ENCODE assay signal across 24 cellular contexts in the genomic region with DNA sequence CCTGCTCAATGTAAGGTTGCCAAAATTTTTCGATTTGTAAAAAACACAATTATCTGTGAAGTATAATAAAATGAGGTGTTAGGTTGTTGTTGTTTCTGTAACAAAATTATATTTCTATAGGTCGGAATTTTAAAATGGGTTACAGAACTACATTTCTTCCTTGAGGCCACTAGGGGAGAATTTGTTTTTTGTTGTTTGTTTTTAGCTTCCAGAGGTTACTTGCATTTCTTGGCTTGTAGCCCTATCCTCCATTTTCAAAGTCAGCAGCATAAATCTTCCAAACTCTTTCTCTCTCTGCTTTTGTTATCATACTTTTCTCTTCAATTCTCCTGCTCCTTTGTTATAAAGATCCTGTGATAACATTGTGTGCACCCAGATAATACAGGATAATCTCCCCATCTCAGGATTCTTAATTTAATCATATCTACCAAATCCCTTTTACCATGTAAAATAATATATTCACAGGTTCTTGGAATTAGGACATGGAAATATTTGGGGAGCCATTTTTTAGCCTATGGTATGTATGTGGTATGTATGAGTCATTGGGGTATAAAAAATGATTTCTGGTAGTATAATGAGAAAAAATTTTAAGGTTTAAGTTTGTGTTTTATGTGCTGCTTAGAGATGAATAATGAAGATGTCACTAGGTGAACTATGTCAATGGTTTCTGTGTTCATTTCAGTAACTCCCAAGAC. TPM values are rescaled to one million over a fixed set of nuclear protein-coding genes. Genes with fewer than 3 reads are reported as not detected.
DNase-seq lines count a peak whose midpoint lies in the region; ATAC-seq and TF ChIP-seq lines count a peak whose summit lies in the region.
"Had no signal": no experiment of that assay in that cellular context is flagged by ENCODE, and none has a peak within 500 bp of the region (broad histone marks: within the 10 kb centered on the region; RNA-seq: fewer than 3 reads in every experiment).

No MANE protein-coding gene starts in this region.

- H3K27ac Mint-ChIP-seq in T-helper 1 cell treated with Interleukin-12 subunit alpha and Interleukin-12 subunit beta and Interleukin-4 antibody, amounts not matched to agents 30 μg/mL and 1 μg/mL, for 36 hours, result peak overlapping the region; percentile 6
- H3K27ac Mint-ChIP-seq in endodermal cell, result no peak overlapping the region
- no peak overlapping the region for H3K27ac Mint-ChIP-seq in stimulated activated effector memory CD8-positive, alpha-beta T cell treated with anti-CD3 and anti-CD28 coated beads, Interleukin-12 subunit alpha, Interleukin-12 subunit beta, amount 100 ng/mL, for 72 hours
- H3K27ac Mint-ChIP-seq: activated CD4-positive, alpha-beta memory T cell treated with anti-CD3 and anti-CD28 coated beads for 36 hours; nephron had no signal

- H3K9me3 ChIP-seq in endodermal cell (ENCODE audit: control insufficient read depth, low read length), result peaks cover 31% of the 10 kb centered on the region
- H3K9me3 ChIP-seq: adrenal gland, breast epithelium, left ventricle myocardium inferior, pancreas, right atrium auricular region, SJSA1, transverse colon had no signal

- H3K27me3 ChIP-seq in endodermal cell (ENCODE audit: control insufficient read depth, insufficient read depth, low read length, poor library complexity, severe bottlenecking), result no peaks in the 10 kb centered on the region
- H3K27me3 ChIP-seq: adrenal gland, breast epithelium, pancreas, right atrium auricular region, transverse colon had no signal

- TF ChIP-seq CTCF in endodermal cell (conservative IDR thresholded peaks at IDR 0.05), result peak; percentile 34

- no peak overlapping the region for H3K27ac ChIP-seq in endodermal cell (ENCODE audit: low read depth, low read length)
- H3K27ac ChIP-seq: adrenal gland, breast epithelium, left ventricle myocardium inferior, pancreas, right atrium auricular region, SJSA1, transverse colon had no signal

- H3K36me3 ChIP-seq in endodermal cell (ENCODE audit: control insufficient read depth, insufficient read depth, low read length), result no peaks in the 10 kb centered on the region
- H3K36me3 ChIP-seq: adrenal gland, breast epithelium, left ventricle myocardium inferior, pancreas, right atrium auricular region, SJSA1, transverse colon, WERI-Rb-1 had no signal

- no peaks in the 10 kb centered on the region for H3K36me3 Mint-ChIP-seq in T-helper 1 cell treated with Interleukin-12 subunit alpha and Interleukin-12 subunit beta and Interleukin-4 antibody, amounts not matched to agents 30 μg/mL and 1 μg/mL, for 36 hours (ENCODE audit: low read depth)
- no peaks in the 10 kb centered on the region for H3K36me3 Mint-ChIP-seq in endodermal cell (ENCODE audit: low read depth)
- H3K36me3 Mint-ChIP-seq in stimulated activated effector memory CD8-positive, alpha-beta T cell treated with anti-CD3 and anti-CD28 coated beads, Interleukin-12 subunit alpha, Interleukin-12 subunit beta, amount 100 ng/mL, for 72 hours, result no peaks in the 10 kb centered on the region
- H3K36me3 Mint-ChIP-seq: activated CD4-positive, alpha-beta memory T cell treated with anti-CD3 and anti-CD28 coated beads for 36 hours had no signal

- no peaks in the 10 kb centered on the region for H3K9me3 Mint-ChIP-seq in T-helper 1 cell treated with Interleukin-12 subunit alpha and Interleukin-12 subunit beta and Interleukin-4 antibody, amounts not matched to agents 30 μg/mL and 1 μg/mL, for 36 hours
- H3K9me3 Mint-ChIP-seq in endodermal cell, result peaks cover 16% of the 10 kb centered on the region
- H3K9me3 Mint-ChIP-seq in stimulated activated effector memory CD8-positive, alpha-beta T cell treated with anti-CD3 and anti-CD28 coated beads, Interleukin-12 subunit alpha, Interleukin-12 subunit beta, amount 100 ng/mL, for 72 hours, result no peaks in the 10 kb centered on the region
- H3K9me3 Mint-ChIP-seq: activated CD4-positive, alpha-beta memory T cell treated with anti-CD3 and anti-CD28 coated beads for 36 hours had no signal

- DNase-seq in T-helper 1 cell (no peak), NCI-H82 treated with DMSO at 0.1 percent for 48 hours (lab: John Stamatoyannopoulos, UW; ENCODE audit: unreplicated experiment) (peak; percentile 65), endodermal cell (no peak), activated gamma-delta T cell (lab: John Stamatoyannopoulos, UW) (no peak), medulla oblongata (ENCODE audit: extremely low spot score) (no peak)
- no peak for DNase-seq in stimulated activated effector memory CD8-positive, alpha-beta T cell treated with anti-CD3 and anti-CD28 coated beads, Interleukin-12 subunit alpha, Interleukin-12 subunit beta, amount 100 ng/mL, for 72 hours (ENCODE audit: low spot score in 2 of 2)
- DNase-seq: 8988T; activated CD4-positive, alpha-beta memory T cell treated with anti-CD3 and anti-CD28 coated beads for 36 hours; adrenal gland; C1 segment of cervical spinal cord; cortex of kidney; left ventricle myocardium inferior; NCI-H2081 treated with DMSO at 0.1 percent for 48 hours; NCI-H446 treated with DMSO at 0.1 percent for 48 hours; pancreas; stimulated activated CD4-positive, alpha-beta T cell treated with anti-CD3 and anti-CD28 coated beads, Interleukin-4, amount 100 ng/mL, for 4 hours; transverse colon; WERI-Rb-1 had no signal

- peak overlapping the region; percentile 54 for H3K4me3 ChIP-seq in endodermal cell (ENCODE audit: low read length)
- H3K4me3 ChIP-seq: adrenal gland, breast epithelium, left ventricle myocardium inferior, pancreas, right atrium auricular region, SJSA1, transverse colon had no signal

- 88 to 100% methylated on average over 2 of the region's 2 CpGs for WGBS in endodermal cell (ENCODE audit: insufficient coverage in 1 of 2, insufficient read length in 1 of 2), 2 experiments

- H3K4me3 Mint-ChIP-seq in T-helper 1 cell treated with Interleukin-12 subunit alpha and Interleukin-12 subunit beta and Interleukin-4 antibody, amounts not matched to agents 30 μg/mL and 1 μg/mL, for 36 hours, result no peak overlapping the region
- no peak overlapping the region for H3K4me3 Mint-ChIP-seq in endodermal cell
- no peak overlapping the region for H3K4me3 Mint-ChIP-seq in stimulated activated effector memory CD8-positive, alpha-beta T cell treated with anti-CD3 and anti-CD28 coated beads, Interleukin-12 subunit alpha, Interleukin-12 subunit beta, amount 100 ng/mL, for 72 hours
- H3K4me3 Mint-ChIP-seq: activated CD4-positive, alpha-beta memory T cell treated with anti-CD3 and anti-CD28 coated beads for 36 hours; nephron had no signal

- H3K4me1 ChIP-seq in endodermal cell (ENCODE audit: control insufficient read depth, insufficient read depth, low read length), result no peaks in the 10 kb centered on the region
- H3K4me1 ChIP-seq: adrenal gland, breast epithelium, left ventricle myocardium inferior, pancreas, right atrium auricular region, SJSA1 had no signal

- ATAC-seq in stimulated activated effector memory CD8-positive, alpha-beta T cell treated with anti-CD3 and anti-CD28 coated beads, Interleukin-12 subunit alpha, Interleukin-12 subunit beta, amount 100 ng/mL, for 72 hours, result peak; percentile 13
- ATAC-seq in GM18502 (IDR thresholded peaks at IDR 0.05; ENCODE audit: poor library complexity, unreplicated experiment), result no peak
- ATAC-seq: pancreas had no signal

- peaks cover 4% of the 10 kb centered on the region for H3K27me3 Mint-ChIP-seq in T-helper 1 cell treated with Interleukin-12 subunit alpha and Interleukin-12 subunit beta and Interleukin-4 antibody, amounts not matched to agents 30 μg/mL and 1 μg/mL, for 36 hours (ENCODE audit: low read depth)
- H3K27me3 Mint-ChIP-seq in endodermal cell (ENCODE audit: insufficient read depth), result no peaks in the 10 kb centered on the region

- H3K9ac ChIP-seq in endodermal cell (ENCODE audit: extremely low read depth, low read length, poor library complexity, severe bottlenecking), result no peak overlapping the region

- H3K4me1 Mint-ChIP-seq in T-helper 1 cell treated with Interleukin-12 subunit alpha and Interleukin-12 subunit beta and Interleukin-4 antibody, amounts not matched to agents 30 μg/mL and 1 μg/mL, for 36 hours (ENCODE audit: low read depth), result no peaks in the 10 kb centered on the region
- H3K4me1 Mint-ChIP-seq in endodermal cell, result peaks cover 25% of the 10 kb centered on the region
- no peaks in the 10 kb centered on the region for H3K4me1 Mint-ChIP-seq in stimulated activated effector memory CD8-positive, alpha-beta T cell treated with anti-CD3 and anti-CD28 coated beads, Interleukin-12 subunit alpha, Interleukin-12 subunit beta, amount 100 ng/mL, for 72 hours

RNA-seq across cellular contexts. Expression of a gene that starts 9.4 kb away (rescaled TPM):
- total RNA-seq in endodermal cell, result 10 to 100 TPM; 41.0 to 45.7 TPM
- polyA plus RNA-seq in endodermal cell (2013, experiment 1 of 2), result 32.8 TPM
- polyA plus RNA-seq in endodermal cell (2013, experiment 2 of 2), result 29.4 TPM

RNA-seq across cellular contexts. Expression of a gene that starts 35.4 kb away (rescaled TPM):
- not detected for total RNA-seq in endodermal cell
- polyA plus RNA-seq in endodermal cell (2013, experiment 1 of 2), result not detected
- polyA plus RNA-seq in endodermal cell (2013, experiment 2 of 2), result not detected
- total RNA-seq: activated CD4-positive, alpha-beta memory T cell treated with anti-CD3 and anti-CD28 coated beads for 36 hours; adrenal gland; breast epithelium; left ventricle myocardium inferior; pancreas; right atrium auricular region; SJSA1; transverse colon had no signal
- polyA plus RNA-seq: adrenal gland, pancreas had no signal
